Comparison of ENCODE assay signal across 16 cellular contexts in genomic region chr7:70355591-70356323, GRCh38.
DNase-seq lines count a peak whose midpoint lies in the region; TF ChIP-seq lines count a peak whose summit lies in the region.
"Had no signal": no experiment of that assay in that cellular context is flagged by ENCODE, and none has a peak within 500 bp of the region (broad histone marks: within the 10 kb centered on the region; RNA-seq: fewer than 3 reads in every experiment).

No MANE protein-coding gene starts in this region.

- no peak for TF ChIP-seq CTCF in BE2C (IDR thresholded peaks at IDR 0.05; ENCODE audit: low read depth, low read length)

- no peaks in the 10 kb centered on the region for H3K27me3 ChIP-seq in BE2C
- no peaks in the 10 kb centered on the region for H3K27me3 ChIP-seq in HAP-1 (ENCODE audit: low read depth)
- H3K27me3 ChIP-seq in ectodermal cell (ENCODE audit: control insufficient read depth, insufficient read depth, low read length, poor library complexity, severe bottlenecking), result no peaks in the 10 kb centered on the region
- H3K27me3 ChIP-seq: right atrium auricular region, SJSA1, vagina had no signal

- H3K4me1 ChIP-seq in BE2C (peaks cover 25% of the 10 kb centered on the region), HAP-1 (peaks cover 11% of the 10 kb centered on the region), ectodermal cell (ENCODE audit: control insufficient read depth, insufficient read depth, low read length) (peaks cover 15% of the 10 kb centered on the region)
- H3K4me1 ChIP-seq: SJSA1 had no signal

- H3K27ac ChIP-seq in ectodermal cell (ENCODE audit: insufficient read depth, low read depth, low read length, poor library complexity, severe bottlenecking), result peak overlapping the region; percentile 17
- H3K27ac ChIP-seq: KMS-11, right atrium auricular region, SJSA1, vagina had no signal

- in situ Hi-C loops in HAP-1 (cut with MboI; ENCODE audit: low sequenced_read_pairs), result no loop called here

- H3K4me3 ChIP-seq in BE2C (ENCODE audit: low read depth, low read length) (no peak overlapping the region), HAP-1 (no peak overlapping the region), ectodermal cell (ENCODE audit: insufficient read depth, low read depth, low read length) (no peak overlapping the region)
- H3K4me3 ChIP-seq: right atrium auricular region, SJSA1, vagina had no signal

- H3K9me3 ChIP-seq in BE2C (no peaks in the 10 kb centered on the region), HAP-1 (no peaks in the 10 kb centered on the region), ectodermal cell (ENCODE audit: control insufficient read depth, low read length) (no peaks in the 10 kb centered on the region)
- H3K9me3 ChIP-seq: right atrium auricular region, vagina had no signal

- H3K36me3 ChIP-seq in BE2C (no peaks in the 10 kb centered on the region), HAP-1 (replicated peaks) (no peaks in the 10 kb centered on the region), ectodermal cell (ENCODE audit: control insufficient read depth, insufficient read depth, low read length) (no peaks in the 10 kb centered on the region)
- H3K36me3 ChIP-seq: right atrium auricular region, SJSA1, vagina had no signal

- DNase-seq in BE2C (peak; percentile 13), HAP-1 (ENCODE audit: low spot score in 2 of 2) (peak; percentile 17 to 41), NCI-H2227 (lab: John Stamatoyannopoulos, UW; ENCODE audit: unreplicated experiment) (peak; percentile 54), iPS-NIHi11 (ENCODE audit: low spot score) (no peak), islet precursor cell (no peak), T1000 (lab: John Stamatoyannopoulos, UW) (no peak)
- DNase-seq in activated CD8-positive, alpha-beta memory T cell treated with anti-CD3 and anti-CD28 coated beads, Interleukin-2, amount 50 U/mL, for 4 hours, result no peak
- DNase-seq: activated naive CD8-positive, alpha-beta T cell treated with anti-CD3 and anti-CD28 coated beads for 36 hours; AML-193; stimulated activated CD4-positive, alpha-beta T cell treated with anti-CD3 and anti-CD28 coated beads, Interleukin-4, amount 100 ng/mL, for 24 hours; stimulated activated naive CD4-positive, alpha-beta T cell had no signal

- 71 to 76% methylated on average over 4 to 5 of the region's 5 CpGs for WGBS in ectodermal cell, 2 experiments

Comparison
In these comparisons a context has a peak if more than half of its experiments do, and no peak if none do; other contexts are left out.
1. DNase-seq: peak in BE2C (single experiment), HAP-1 (2 of 2) and NCI-H2227 (single experiment); none in iPS-NIHi11 (single experiment), activated CD8-positive, alpha-beta memory T cell treated with anti-CD3 and anti-CD28 coated beads, Interleukin-2, amount 50 U/mL, for 4 hours (single experiment), islet precursor cell (single experiment) and T1000 (single experiment).